33 cellular contexts compared by ENCODE assay signal in the genomic region with DNA sequence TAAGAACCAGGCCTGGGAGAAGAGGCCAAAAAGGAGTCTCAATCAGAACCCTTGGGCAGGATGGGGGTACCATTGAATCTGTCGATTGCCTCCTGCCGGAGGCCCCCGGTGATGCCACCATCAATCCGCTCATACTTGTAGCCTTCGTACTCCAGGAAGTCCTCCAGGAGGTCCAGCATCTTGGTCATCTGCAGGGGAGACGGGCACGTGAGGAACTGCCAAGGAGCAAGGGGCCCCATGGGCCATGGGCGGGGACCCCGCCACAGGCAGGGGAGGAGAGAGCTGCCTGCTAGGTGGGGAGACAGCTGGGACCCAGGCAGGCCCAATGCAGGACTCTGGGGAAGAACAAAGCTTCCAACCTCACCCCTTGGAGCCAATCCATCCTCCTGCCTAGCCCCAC.
"Had no signal": no experiment of that assay in that cellular context is flagged by ENCODE, and none has a peak within 500 bp of the region (broad histone marks: within the 10 kb centered on the region; RNA-seq: fewer than 3 reads in every experiment).

No MANE protein-coding gene starts in this region.

- H3K27ac Mint-ChIP-seq: activated CD4-positive, alpha-beta memory T cell treated with anti-CD3 and anti-CD28 coated beads, Interleukin-2, amount 10 ng/mL, durations not matched to agents 7 days and 5 days; activated T-cell treated with anti-CD3 and anti-CD28 coated beads, Interleukin-2, amount 50 U/mL, for 72 hours; activated T-helper 17 cell treated with anti-CD3 and anti-CD28 coated beads, Interleukin-2, amount 50 U/mL, for 72 hours; brain had no signal

- DNase-seq: activated CD4-positive, alpha-beta memory T cell treated with anti-CD3 and anti-CD28 coated beads, Interleukin-2, amount 10 ng/mL, durations not matched to agents 7 days and 5 days; activated CD4-positive, alpha-beta T cell treated with anti-CD3 and anti-CD28 coated beads for 1 hour; activated CD4-positive, alpha-beta T cell treated with anti-CD3 and anti-CD28 coated beads for 48 hours; activated CD4-positive, CD25-positive, alpha-beta regulatory T cell; activated effector memory CD4-positive, alpha-beta T cell treated with anti-CD3 and anti-CD28 coated beads, Interleukin-2, amount 50 U/mL, for 16 hours; activated naive CD4-positive, alpha-beta T cell; activated naive CD4-positive, alpha-beta T cell treated with anti-CD3 and anti-CD28 coated beads, Interleukin-2, amount 50 U/mL, for 16 hours; activated T-cell treated with anti-CD3 and anti-CD28 coated beads, Interleukin-2, amount 50 U/mL, for 1 hour; activated T-cell treated with anti-CD3 and anti-CD28 coated beads, Interleukin-2, amount 50 U/mL, for 72 hours; adrenal gland; central memory CD4-positive, alpha-beta T cell; MM.1S; MV-4-11; NCI-H1092; NCI-H1436 treated with DMSO at 0.1 percent for 48 hours; NCI-H1694 treated with DMSO at 0.1 percent for 48 hours; NCI-H2029; NCI-H345; NCI-H524 treated with DMSO at 0.1 percent for 48 hours; NCI-H748 treated with DMSO at 0.1 percent for 48 hours; NK-92 treated with Interleukin-12 subunit alpha and Interleukin-12 subunit beta, amount 100 ng/mL, for 24 hours; PC-3; RPMI8226; SHP77; SJCRH30; T1000; WERI-Rb-1 had no signal

- FAIRE-seq: bronchial epithelial cell had no signal

- H3K9ac ChIP-seq: KMS-11 had no signal

- H3K4me3 ChIP-seq: adrenal gland, Peyer's patch, SJCRH30, SK-N-MC had no signal

- H3K27ac ChIP-seq: adrenal gland, KMS-11, Peyer's patch, SJCRH30, SK-N-MC, WERI-Rb-1 had no signal

- H3K36me3 ChIP-seq: adrenal gland, Peyer's patch, SJCRH30 had no signal

- H3K27me3 Mint-ChIP-seq: activated CD4-positive, alpha-beta memory T cell treated with anti-CD3 and anti-CD28 coated beads, Interleukin-2, amount 10 ng/mL, durations not matched to agents 7 days and 5 days had no signal

- H3K4me1 ChIP-seq: SJCRH30 had no signal

- H3K27me3 ChIP-seq: adrenal gland, Peyer's patch had no signal

- H3K9me3 ChIP-seq: adrenal gland, Peyer's patch had no signal

- H3K4me1 Mint-ChIP-seq: activated T-helper 17 cell treated with anti-CD3 and anti-CD28 coated beads, Interleukin-2, amount 50 U/mL, for 72 hours; brain had no signal

- H3K4me2 ChIP-seq: KMS-11 had no signal

- ATAC-seq: activated T-cell treated with anti-CD3 and anti-CD28 coated beads, Interleukin-2, amount 50 U/mL, for 72 hours; activated T-helper 17 cell treated with anti-CD3 and anti-CD28 coated beads, Interleukin-2, amount 50 U/mL, for 72 hours; PC-3 had no signal

- H3K4me3 Mint-ChIP-seq: activated CD4-positive, alpha-beta memory T cell treated with anti-CD3 and anti-CD28 coated beads, Interleukin-2, amount 10 ng/mL, durations not matched to agents 7 days and 5 days; activated T-cell treated with anti-CD3 and anti-CD28 coated beads, Interleukin-2, amount 50 U/mL, for 72 hours; activated T-helper 17 cell treated with anti-CD3 and anti-CD28 coated beads, Interleukin-2, amount 50 U/mL, for 72 hours; brain had no signal
